ENCODE assay signal across 8 cellular contexts in the genomic region with DNA sequence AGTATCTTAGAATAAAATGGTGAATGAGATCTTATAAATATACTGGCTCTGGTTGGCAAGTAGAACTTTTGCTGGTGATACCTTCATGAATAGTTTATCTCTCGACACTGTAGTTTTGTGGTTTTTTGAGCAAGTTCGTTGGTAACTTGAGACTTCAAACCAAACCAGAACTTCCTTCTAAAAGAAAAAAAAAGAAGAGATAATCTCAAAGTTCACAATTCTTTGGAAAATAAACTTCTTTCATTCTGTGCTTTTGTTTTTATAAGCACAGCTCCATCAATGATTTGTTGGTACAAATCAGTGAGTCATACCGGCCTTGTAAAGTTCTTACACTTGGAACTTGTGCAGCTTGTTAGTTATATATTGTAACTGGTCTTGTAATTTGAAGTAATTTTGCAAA. TPM values are rescaled to one million over a fixed set of nuclear protein-coding genes. Genes with fewer than 3 reads are reported as not detected.
DNase-seq lines count a peak whose midpoint lies in the region; ATAC-seq and TF ChIP-seq lines count a peak whose summit lies in the region.

No MANE protein-coding gene starts in this region.

- intact Hi-C loops in MCF 10A (cut with micrococcal nuclease) (no loop called here), breast epithelium (cut with DNase I; ENCODE audit: low total_unique reads) (no loop called here), thyroid gland (cut with DNase I) (no loop called here), aorta (cut with DNase I) (no loop called here)

- WGBS in hepatocyte (ENCODE audit: low lambda C conversion rate, missing lambda C conversion rate): 22% methylated on average over 3 of the region's 3 CpGs
- 9 to 10% methylated on average over 3 of the region's 3 CpGs for WGBS in thyroid gland, 2 donors
- 2 to 4% methylated on average over 3 of the region's 3 CpGs for WGBS in aorta, 2 donors

- POLR2A ChIA-PET in MCF 10A (lab: Yijun Ruan, JAX) (interaction anchor here (0.6 to 9.2 kb wide), 12 partner anchors 11 to 826 kb away, joined by 3 to 228 read pairs (median 4); a partner anchor contains a TSS), WTC11 (lab: Charles Lee) (interaction anchor here (0.7 kb wide), 1 partner anchor 172 kb away, joined by 3 read pairs; a partner anchor contains a TSS)

- no peaks in the 10 kb centered on the region for H3K4me1 ChIP-seq in breast epithelium
- H3K4me1 ChIP-seq in hepatocyte (ENCODE audit: insufficient read depth): peaks cover 27% of the 10 kb centered on the region
- peaks cover 29 to 45% of the 10 kb centered on the region in 2 donors for H3K4me1 ChIP-seq in thyroid gland
- H3K4me1 ChIP-seq in aorta (ENCODE audit: control insufficient read depth in 1 of 2, insufficient read depth in 2 of 2, low read length in 2 of 2): no peaks in the 10 kb centered on the region

- TF ChIP-seq POLR2A in breast epithelium (IDR thresholded peaks at IDR 0.05) (no peak), thyroid gland (IDR thresholded peaks at IDR 0.05) (no peak)

- no TSS peak for BruUV-seq in MCF 10A (replicated peaks; lab: Mats Ljungman, UMichigan)

- H3K9me3 Mint-ChIP-seq in MCF 10A (ENCODE audit: unreplicated experiment) (no peaks in the 10 kb centered on the region), WTC11 (peaks cover 3% of the 10 kb centered on the region; the same call in 1 of the 2 replicates)

- H3K4me3 Mint-ChIP-seq in MCF 10A (ENCODE audit: unreplicated experiment) (peak overlapping the region; percentile 95), WTC11 (peak overlapping the region; percentile 93)

- H3K4me1 Mint-ChIP-seq in MCF 10A (ENCODE audit: insufficient read depth, unreplicated experiment) (peaks cover 48% of the 10 kb centered on the region), WTC11 (peaks cover 42% of the 10 kb centered on the region)

- ATAC-seq in WTC11 (no peak), aorta (ENCODE audit: low FRiP score) (no peak), HG03469 (IDR thresholded peaks at IDR 0.05; ENCODE audit: unreplicated experiment) (no peak)

- H3K27me3 ChIP-seq in breast epithelium (no peaks in the 10 kb centered on the region), hepatocyte (no peaks in the 10 kb centered on the region), thyroid gland (no peaks in the 10 kb centered on the region), aorta (ENCODE audit: control insufficient read depth in 1 of 2, insufficient read depth in 2 of 2, low read length in 1 of 2) (no peaks in the 10 kb centered on the region)

- H3K27ac Mint-ChIP-seq in MCF 10A (ENCODE audit: low read depth, unreplicated experiment): peak overlapping the region; percentile 97
- no peak overlapping the region for H3K27ac Mint-ChIP-seq in WTC11

- H3K36me3 ChIP-seq in breast epithelium (no peaks in the 10 kb centered on the region), hepatocyte (replicated peaks; ENCODE audit: insufficient read depth, low read depth) (no peaks in the 10 kb centered on the region), thyroid gland (no peaks in the 10 kb centered on the region), aorta (ENCODE audit: control insufficient read depth in 1 of 2, insufficient read depth in 2 of 2, low read length in 1 of 2) (no peaks in the 10 kb centered on the region)

- H2AFZ ChIP-seq in hepatocyte: no peak overlapping the region

- no peaks in the 10 kb centered on the region for H3K9me2 ChIP-seq in hepatocyte (replicated peaks; ENCODE audit: insufficient read depth)

- H3K4me2 ChIP-seq in hepatocyte: peak overlapping the region; percentile 87

- peaks cover 68% of the 10 kb centered on the region for H3K79me2 ChIP-seq in hepatocyte

- peaks cover 28% of the 10 kb centered on the region for H4K20me1 ChIP-seq in hepatocyte (ENCODE audit: insufficient read depth, poor library complexity, severe bottlenecking)

- CTCF ChIA-PET in MCF 10A (lab: Yijun Ruan, JAX): interaction anchor here (0.6 to 5.3 kb wide), 13 partner anchors 11 to 480 kb away, joined by 3 to 48 read pairs (median 4); a partner anchor contains a TSS
- CTCF ChIA-PET in WTC11 (lab: Charles Lee): interaction anchor here (0.8 to 3.4 kb wide), 2 partner anchors 26 to 214 kb away, joined by 3 to 19 read pairs; a partner anchor contains a TSS

- peaks cover 9% of the 10 kb centered on the region for H3K36me3 Mint-ChIP-seq in MCF 10A (ENCODE audit: insufficient read depth, unreplicated experiment)
- H3K36me3 Mint-ChIP-seq in WTC11: no peaks in the 10 kb centered on the region

- H3K9me3 ChIP-seq in breast epithelium (no peaks in the 10 kb centered on the region), hepatocyte (ENCODE audit: low read depth) (no peaks in the 10 kb centered on the region), thyroid gland (no peaks in the 10 kb centered on the region), aorta (ENCODE audit: control insufficient read depth, low read length) (no peaks in the 10 kb centered on the region)

- H3K4me3 ChIP-seq in breast epithelium (no peak overlapping the region), hepatocyte (peak overlapping the region; percentile 95), thyroid gland (replicated peaks in 1 of 3) (no peak overlapping the region), aorta (ENCODE audit: low read length in 2 of 2) (no peak overlapping the region)

- no peaks in the 10 kb centered on the region for H3K27me3 Mint-ChIP-seq in MCF 10A (ENCODE audit: insufficient read depth, unreplicated experiment)
- H3K27me3 Mint-ChIP-seq in WTC11 (ENCODE audit: low read depth): peaks cover 4% of the 10 kb centered on the region

- TF ChIP-seq CTCF in MCF 10A (IDR thresholded peaks at IDR 0.05; ENCODE audit: unreplicated experiment) (no peak), breast epithelium (IDR thresholded peaks at IDR 0.05) (no peak), WTC11 (IDR thresholded peaks at IDR 0.05) (no peak), hepatocyte (IDR thresholded peaks at IDR 0.05; ENCODE audit: poor library complexity) (no peak), thyroid gland (IDR thresholded peaks at IDR 0.05) (no peak)

- H3K27ac ChIP-seq in breast epithelium (peak overlapping the region in 1 of 2 donors; percentile 88), hepatocyte (peak overlapping the region; percentile 98), thyroid gland (peak overlapping the region; percentile 0 to 82 (median 61)), aorta (ENCODE audit: low read depth in 1 of 2, low read length in 2 of 2) (no peak overlapping the region)

- DNase-seq in MCF 10A (ENCODE audit: unreplicated experiment): peak; percentile 38
- DNase-seq in breast epithelium (ENCODE audit: low spot score in 2 of 2): no peak
- DNase-seq in WTC11 (ENCODE audit: low spot score): no peak
- DNase-seq in hepatocyte (ENCODE audit: low spot score): peak; percentile 39
- no peak for DNase-seq in thyroid gland
- no peak for DNase-seq in aorta
- no peak for DNase-seq in occipital lobe (lab: John Stamatoyannopoulos, UW)

TF ChIP-seq in WTC11, 78 proteins besides CTCF, POLR2A, EP300 and RAD21 (continues in another document):
- no peak for TF ChIP-seq KAT7 (CRISPR knock-in tag; IDR thresholded peaks at IDR 0.05; ENCODE audit: borderline replicate concordance)
- no peak for TF ChIP-seq EMX1 (CRISPR knock-in tag; IDR thresholded peaks at IDR 0.05)
- no peak for TF ChIP-seq HMGA2 (CRISPR knock-in tag; IDR thresholded peaks at IDR 0.05)
- TF ChIP-seq, protein P1, sequence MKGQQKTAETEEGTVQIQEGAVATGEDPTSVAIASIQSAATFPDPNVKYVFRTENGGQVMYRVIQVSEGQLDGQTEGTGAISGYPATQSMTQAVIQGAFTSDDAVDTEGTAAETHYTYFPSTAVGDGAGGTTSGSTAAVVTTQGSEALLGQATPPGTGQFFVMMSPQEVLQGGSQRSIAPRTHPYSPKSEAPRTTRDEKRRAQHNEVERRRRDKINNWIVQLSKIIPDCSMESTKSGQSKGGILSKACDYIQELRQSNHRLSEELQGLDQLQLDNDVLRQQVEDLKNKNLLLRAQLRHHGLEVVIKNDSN (CRISPR knock-in tag; IDR thresholded peaks at IDR 0.05): no peak
- no peak for TF ChIP-seq OVOL2 (CRISPR knock-in tag; IDR thresholded peaks at IDR 0.05; ENCODE audit: borderline replicate concordance)

RNA-seq across cellular contexts. Expression of a gene that starts 2.3 kb away (rescaled TPM):
- 46.7 and 50.2 TPM in 2 replicates for total RNA-seq in MCF 10A (2022)
- total RNA-seq in breast epithelium: 10 to 100 TPM; 46.9 to 66.2 (median 57.8) TPM
- total RNA-seq in WTC11 (2021): 52.2 to 56.9 TPM (median 53.9 TPM) in 3 replicates
- total RNA-seq in hepatocyte: 31.6 and 34.1 TPM in 2 replicates
- polyA plus RNA-seq in hepatocyte: 8.7 and 12.1 TPM in 2 replicates
- 100 to 1,000 TPM in 1 of 4 donors, 10 to 100 TPM in 3; 65.8 to 102 (median 84.7) TPM for total RNA-seq in thyroid gland
- total RNA-seq in aorta: 10 to 100 TPM; 71.1 to 75.3 TPM
- polyA plus RNA-seq in aorta: 10 to 100 TPM; 14.9 to 19.7 TPM
- total RNA-seq in occipital lobe: 45.2 TPM

RNA-seq across cellular contexts. Expression of a gene that starts 26.3 kb away (rescaled TPM):
- total RNA-seq in MCF 10A (2022): 6.9 and 8.1 TPM in 2 replicates
- total RNA-seq in breast epithelium: 1 to 10 TPM; 3.3 to 6.2 (median 3.5) TPM
- 9.4 to 11.1 TPM (median 9.5 TPM) in 3 replicates for total RNA-seq in WTC11 (2021)
- total RNA-seq in hepatocyte: 6.0 and 6.6 TPM in 2 replicates
- polyA plus RNA-seq in hepatocyte: 3.6 and 4.6 TPM in 2 replicates
- 1 to 10 TPM; 3.2 to 5.0 (median 4.1) TPM for total RNA-seq in thyroid gland
- 1 to 10 TPM; 4.2 to 6.3 TPM for total RNA-seq in aorta
- polyA plus RNA-seq in aorta: 1 to 10 TPM; 1.9 to 2.6 TPM
- 6.4 TPM for total RNA-seq in occipital lobe

RNA-seq across cellular contexts. Expression of a gene that starts 26.9 kb away (rescaled TPM):
- 20.4 and 21.3 TPM in 2 replicates for total RNA-seq in MCF 10A (2022)
- total RNA-seq in breast epithelium: 10 to 100 TPM; 10.8 to 18.1 (median 14.9) TPM
- total RNA-seq in WTC11 (2021): 10.6 to 14.2 TPM (median 13.6 TPM) in 3 replicates
- 9.8 and 11.4 TPM in 2 replicates for total RNA-seq in hepatocyte
- 11.1 and 12.0 TPM in 2 replicates for polyA plus RNA-seq in hepatocyte
- 10 to 100 TPM in 3 of 4 donors, 1 to 10 TPM in 1; 9.7 to 14.8 (median 14.0) TPM for total RNA-seq in thyroid gland
- total RNA-seq in aorta: 10 to 100 TPM; 15.7 to 24.8 TPM
- 10 to 100 TPM in 1 of 2 donors, 1 to 10 TPM in 1; 8.5 to 35.4 TPM for polyA plus RNA-seq in aorta
- total RNA-seq in occipital lobe: 36.2 TPM

RNA-seq across cellular contexts. Expression of a gene that starts 44.1 kb away (rescaled TPM):
- total RNA-seq in MCF 10A (2022) (0.27 and 2.3 TPM in 2 replicates), breast epithelium (1 to 10 TPM in 1 of 3 donors, under 1 TPM in 2; 0.44 to 1.6 (median 0.48) TPM), WTC11 (2021) (0.17 to 0.30 TPM (median 0.18 TPM) in 3 replicates), hepatocyte (0.80 and 3.0 TPM in 2 replicates), thyroid gland (under 1 TPM; 0.13 to 0.89 (median 0.50) TPM), aorta (1 to 10 TPM in 1 of 2 donors, under 1 TPM in 1; 0.36 to 2.2 TPM), occipital lobe (1.4 TPM)
- polyA plus RNA-seq in hepatocyte (0.66 and 0.84 TPM in 2 replicates), aorta (10 to 100 TPM in 1 of 2 donors, under 1 TPM in 1; 0.38 to 36.1 TPM)

RNA-seq across cellular contexts. Expression of a gene that starts 47.8 kb away (rescaled TPM):
- total RNA-seq in MCF 10A (2022) (0.20 and 0.30 TPM in 2 replicates), breast epithelium (100 to 1,000 TPM in 1 of 3 donors, 10 to 100 TPM in 2; 46.2 to 155 (median 51.2) TPM), WTC11 (2021) (65.8 to 91.1 TPM (median 90.4 TPM) in 3 replicates), hepatocyte (441 and 460 TPM in 2 replicates), thyroid gland (10 to 100 TPM; 20.2 to 28.3 (median 24.8) TPM), aorta (10 to 100 TPM; 19.8 to 96.1 TPM), occipital lobe (22.5 TPM)
- polyA plus RNA-seq in hepatocyte (494 and 559 TPM in 2 replicates), aorta (10 to 100 TPM; 17.3 to 20.4 TPM)

Comparison
In these comparisons a context has a peak if more than half of its experiments do, and no peak if none do; other contexts are left out.
1. DNase-seq: peak in MCF 10A (single experiment) and hepatocyte (single experiment); none in breast epithelium (0 of 2), WTC11 (single experiment), thyroid gland (0 of 2), aorta (0 of 2) and occipital lobe (single experiment).
2. H3K27ac ChIP-seq: peak in hepatocyte (single experiment) and thyroid gland (3 of 3); none in aorta (0 of 2).